15 cellular contexts compared by ENCODE assay signal in genomic region chr10:127679642-127680255, GRCh38. TPM values are rescaled to one million over a fixed set of nuclear protein-coding genes. Genes with fewer than 3 reads are reported as not detected.
A peak's percentile ranks its signal among the peaks of the same experiment; 100 is the strongest.
DNase-seq lines count a peak whose midpoint lies in the region; ATAC-seq and TF ChIP-seq lines count a peak whose summit lies in the region.
"Had no signal": no experiment of that assay in that cellular context is flagged by ENCODE, and none has a peak within 500 bp of the region (broad histone marks: within the 10 kb centered on the region; RNA-seq: fewer than 3 reads in every experiment).

No MANE protein-coding gene starts in this region.

- CTCF ChIA-PET in SK-N-SH (lab: Yijun Ruan, JAX) = interaction anchor here (0.7 to 2.6 kb wide), 6 partner anchors 9 to 389 kb away, joined by 3 to 19 read pairs (median 4); no protein-coding TSS in a partner anchor

- H3K4me3 ChIP-seq in SK-N-SH (ENCODE audit: low read depth in 2 of 2, low read length in 1 of 2) = no peak overlapping the region
- no peak overlapping the region for H3K4me3 ChIP-seq in NB4 (ENCODE audit: low read depth, low read length)
- H3K4me3 ChIP-seq in epithelial cell of esophagus (ENCODE audit: low read length) = no peak overlapping the region
- no peak overlapping the region for H3K4me3 ChIP-seq in testis
- H3K4me3 ChIP-seq: sigmoid colon had no signal

- H3K9me2 ChIP-seq in SK-N-SH = peaks cover 6% of the 10 kb centered on the region; the same call in 1 of the 2 replicates

- H3K4me1 ChIP-seq in SK-N-SH (ENCODE audit: control insufficient read depth in 1 of 2, insufficient read depth in 2 of 2, low read depth in 1 of 2, low read length in 1 of 2) (no peaks in the 10 kb centered on the region), testis (no peaks in the 10 kb centered on the region)
- H3K4me1 ChIP-seq: sigmoid colon had no signal

- intact Hi-C loops in testis (cut with DNase I; ENCODE audit: low total_unique reads) = no loop called here

- H3K9me3 ChIP-seq in SK-N-SH (no peaks in the 10 kb centered on the region), testis (no peaks in the 10 kb centered on the region)
- H3K9me3 ChIP-seq: sigmoid colon had no signal

- H3K36me3 ChIP-seq in SK-N-SH (replicated peaks in 1 of 2; ENCODE audit: control insufficient read depth in 1 of 2, insufficient read depth in 2 of 2, low read length in 1 of 2) (no peaks in the 10 kb centered on the region), testis (ENCODE audit: low read depth, missing control alignments) (no peaks in the 10 kb centered on the region)
- H3K36me3 ChIP-seq: sigmoid colon had no signal

- TF ChIP-seq POLR2A in NB4 (IDR thresholded peaks at IDR 0.05; ENCODE audit: extremely low read depth, insufficient read length) (no peak), testis (IDR thresholded peaks at IDR 0.05) (no peak)

- no peaks in the 10 kb centered on the region for H3K79me2 ChIP-seq in SK-N-SH (ENCODE audit: insufficient read depth)

- no peak for ATAC-seq in SK-N-SH treated with all-trans-retinoic acid at 6 μM for 48 hours
- no peak for ATAC-seq in HG02610 (IDR thresholded peaks at IDR 0.05; ENCODE audit: unreplicated experiment)
- no peak for ATAC-seq in GM18519 (IDR thresholded peaks at IDR 0.05; ENCODE audit: low FRiP score, unreplicated experiment)
- ATAC-seq: esophagus mucosa, T-cell had no signal

- H2AFZ ChIP-seq in SK-N-SH (ENCODE audit: low read depth) = no peak overlapping the region

- POLR2A ChIA-PET in SK-N-SH (lab: Yijun Ruan, JAX) = no interaction called here

- H3K4me2 ChIP-seq in SK-N-SH = no peak overlapping the region

- peak; percentile 36 for TF ChIP-seq RAD21 in SK-N-SH (IDR thresholded peaks at IDR 0.05; ENCODE audit: low read length)

- H3K27me3 ChIP-seq in SK-N-SH (ENCODE audit: insufficient read depth) = no peaks in the 10 kb centered on the region
- H3K27me3 ChIP-seq in testis = no peaks in the 10 kb centered on the region
- H3K27me3 ChIP-seq: sigmoid colon had no signal

- 25% methylated on average over 3 of the region's 3 CpGs for whole genome bisulfite sequencing in SK-N-SH (ENCODE audit: low lambda C conversion rate)
- 77 to 85% methylated on average over 3 of the region's 3 CpGs for WGBS in testis, 2 donors

- no peak overlapping the region for H3K9ac ChIP-seq in SK-N-SH

- DNase-seq in SK-N-SH = no peak
- DNase-seq in NB4 (ENCODE audit: low read depth) = peak; percentile 8
- no peak for DNase-seq in epithelial cell of esophagus (ENCODE audit: low read depth)
- DNase-seq in testis = no peak
- DNase-seq in NOMO-1 treated with dmso at 0.1 percent for 144 hours (lab: John Stamatoyannopoulos, UW; ENCODE audit: unreplicated experiment) = no peak
- DNase-seq: activated CD4-positive, alpha-beta T cell treated with anti-CD3 and anti-CD28 coated beads, Interleukin-2, amount 50 U/mL, for 4 hours; activated effector memory CD4-positive, alpha-beta T cell treated with anti-CD3 and anti-CD28 coated beads, Interleukin-2, amount 50 U/mL, for 16 hours; caudate nucleus; sigmoid colon; T-cell had no signal

- TF ChIP-seq CTCF in SK-N-SH (IDR thresholded peaks at IDR 0.05) = peak; percentile 33
- peak; percentile 51 for TF ChIP-seq CTCF in NB4 (IDR thresholded peaks at IDR 0.05; ENCODE audit: low read depth, low read length)
- TF ChIP-seq CTCF in epithelial cell of esophagus (IDR thresholded peaks at IDR 0.05; ENCODE audit: insufficient read depth, low read depth, low read length, missing control alignments) = peak; percentile 40
- TF ChIP-seq CTCF in testis (IDR thresholded peaks at IDR 0.05) = peak in 2 of 3 experiments; percentile 25 to 33

- no peak for TF ChIP-seq EP300 in SK-N-SH (IDR thresholded peaks at IDR 0.05; ENCODE audit: borderline replicate concordance in 1 of 2, low read depth in 1 of 2, low read length in 1 of 2)

- H3K27ac ChIP-seq in SK-N-SH (ENCODE audit: low read depth in 2 of 2, low read length in 1 of 2) (no peak overlapping the region), testis (no peak overlapping the region)
- H3K27ac ChIP-seq: sigmoid colon had no signal

- H4K20me1 ChIP-seq in SK-N-SH (ENCODE audit: insufficient read depth) = no peaks in the 10 kb centered on the region

- no peaks in the 10 kb centered on the region for H3F3A ChIP-seq in SK-N-SH (replicated peaks; ENCODE audit: insufficient read depth)

TF ChIP-seq in SK-N-SH, 30 proteins besides CTCF, POLR2A, EP300 and RAD21 (continues in another document):
- TF ChIP-seq NRF1 (IDR thresholded peaks at IDR 0.05; ENCODE audit: low read depth, low read length) = no peak
- TF ChIP-seq USF2 (IDR thresholded peaks at IDR 0.05; ENCODE audit: borderline replicate concordance, low read depth, low read length) = no peak
- no peak for TF ChIP-seq EZH2phosphoT487 (IDR thresholded peaks at IDR 0.05; ENCODE audit: borderline replicate concordance, low read depth)
- no peak for TF ChIP-seq MXI1 (IDR thresholded peaks at IDR 0.05; ENCODE audit: low read depth, low read length)
- no peak for TF ChIP-seq USF1 (IDR thresholded peaks at IDR 0.05; ENCODE audit: borderline replicate concordance, low read depth)
- TF ChIP-seq TCF12 (IDR thresholded peaks at IDR 0.05) = no peak
- TF ChIP-seq ELF1 (IDR thresholded peaks at IDR 0.05) = no peak
- no peak for TF ChIP-seq TAF1 (IDR thresholded peaks at IDR 0.05; ENCODE audit: borderline replicate concordance, low read depth, low read length)
- TF ChIP-seq POLR2AphosphoS5 (IDR thresholded peaks at IDR 0.05; ENCODE audit: low read depth, low read length) = no peak

TF ChIP-seq in SK-N-SH treated with all-trans-retinoic acid at 6 μM for 48 hours, 23 proteins besides CTCF, POLR2A, EP300 and RAD21:
- no peak for TF ChIP-seq BACH2 (CRISPR knock-in tag; IDR thresholded peaks at IDR 0.05; ENCODE audit: borderline replicate concordance)
- TF ChIP-seq CSDC2 (CRISPR knock-in tag; IDR thresholded peaks at IDR 0.05) = no peak
- no peak for TF ChIP-seq PATZ1 (CRISPR knock-in tag; IDR thresholded peaks at IDR 0.05; ENCODE audit: borderline replicate concordance)
- no peak for TF ChIP-seq ESRRG (CRISPR knock-in tag; IDR thresholded peaks at IDR 0.05)
- no peak for TF ChIP-seq CREB5 (CRISPR knock-in tag; IDR thresholded peaks at IDR 0.05; ENCODE audit: low read depth)
- no peak for TF ChIP-seq TCF4 (CRISPR knock-in tag; IDR thresholded peaks at IDR 0.05; ENCODE audit: borderline replicate concordance)
- no peak for TF ChIP-seq RARB (CRISPR knock-in tag; IDR thresholded peaks at IDR 0.05)
- TF ChIP-seq ARNTL (CRISPR knock-in tag; IDR thresholded peaks at IDR 0.05; ENCODE audit: borderline replicate concordance, low read depth) = no peak
- TF ChIP-seq ZNF8 (CRISPR knock-in tag; IDR thresholded peaks at IDR 0.05) = no peak
- no peak for TF ChIP-seq GLIS3 (CRISPR knock-in tag; IDR thresholded peaks at IDR 0.05)
- no peak for TF ChIP-seq PPARA (CRISPR knock-in tag; IDR thresholded peaks at IDR 0.05; ENCODE audit: borderline replicate concordance)
- no peak for TF ChIP-seq OSR1 (CRISPR knock-in tag; IDR thresholded peaks at IDR 0.05)
- no peak for TF ChIP-seq ISL1 (CRISPR knock-in tag; IDR thresholded peaks at IDR 0.05)
- no peak for TF ChIP-seq ZFP3 (CRISPR knock-in tag; IDR thresholded peaks at IDR 0.05)
- no peak for TF ChIP-seq ZNF565 (CRISPR knock-in tag; conservative IDR thresholded peaks at IDR 0.05; ENCODE audit: low read depth)
- no peak for TF ChIP-seq ZC3H10 (CRISPR knock-in tag; IDR thresholded peaks at IDR 0.05)
- TF ChIP-seq TOX (CRISPR knock-in tag; IDR thresholded peaks at IDR 0.05; ENCODE audit: borderline replicate concordance) = no peak
- no peak for TF ChIP-seq SNAI2 (CRISPR knock-in tag; IDR thresholded peaks at IDR 0.05)
- TF ChIP-seq ZNF70 (CRISPR knock-in tag; IDR thresholded peaks at IDR 0.05) = no peak

RNA-seq across cellular contexts. Expression of gene FOXI2, which starts 57.2 kb away (rescaled TPM):
- polyA plus RNA-seq in SK-N-SH (2012; rRNA removed) = not detected in 2 replicates
- not detected in 2 replicates for polyA plus RNA-seq in SK-N-SH (2012; cell fraction: cytosol; rRNA removed)
- not detected in 2 replicates for polyA plus RNA-seq in SK-N-SH (2012; cell fraction: nucleus; rRNA removed)
- under 1 TPM; 0.47 to 0.74 TPM for total RNA-seq in testis
- polyA plus RNA-seq in testis (ENCODE audit: insufficient read depth, low read depth, low replicate concordance) = 0.30 TPM
- total RNA-seq: T-cell, temporal lobe had no signal
